In genomic region chr17:68424861-68425260, GRCh38 we compare ENCODE assay signal across 17 cellular contexts. TPM values are rescaled to one million over a fixed set of nuclear protein-coding genes. Genes with fewer than 3 reads are reported as not detected.
DNase-seq lines count a peak whose midpoint lies in the region; FAIRE-seq and TF ChIP-seq lines count a peak whose summit lies in the region.
"Had no signal": no experiment of that assay in that cellular context is flagged by ENCODE, and none has a peak within 500 bp of the region (broad histone marks: within the 10 kb centered on the region; RNA-seq: fewer than 3 reads in every experiment).

No MANE protein-coding gene starts in this region.

- 76% methylated on average over 6 of the region's 6 CpGs for WGBS in SK-N-SH (ENCODE audit: low lambda C conversion rate)

- CTCF ChIA-PET in SK-N-SH (lab: Yijun Ruan, JAX): interaction anchor here (1.2 to 5.1 kb wide), 4 partner anchors 12 to 28 kb away, joined by 4 to 35 read pairs (median 5); no protein-coding TSS in a partner anchor

- no peak overlapping the region for H3K9ac ChIP-seq in SK-N-SH

- TF ChIP-seq CTCF in 22Rv1 (IDR thresholded peaks at IDR 0.05) (no peak), SK-N-SH (IDR thresholded peaks at IDR 0.05) (no peak)

- H3K4me3 ChIP-seq in SK-N-SH (ENCODE audit: low read depth in 2 of 2, low read length in 1 of 2): no peak overlapping the region

- peaks cover 10 to 37% of the 10 kb centered on the region in 2 experiments for H3K36me3 ChIP-seq in SK-N-SH (replicated peaks in 1 of 2; ENCODE audit: control insufficient read depth in 1 of 2, insufficient read depth in 2 of 2, low read length in 1 of 2)

- H3K9me2 ChIP-seq in SK-N-SH: no peaks in the 10 kb centered on the region

- POLR2A ChIA-PET in SK-N-SH (lab: Yijun Ruan, JAX): interaction anchor here (1.3 kb wide), 1 partner anchor 177 kb away, joined by 3 read pairs; the partner anchor contains the start of gene AMZ2

- no peak for TF ChIP-seq EP300 in SK-N-SH (IDR thresholded peaks at IDR 0.05; ENCODE audit: borderline replicate concordance in 1 of 2, low read depth in 1 of 2, low read length in 1 of 2)

- no peaks in the 10 kb centered on the region for H3K27me3 ChIP-seq in SK-N-SH (ENCODE audit: insufficient read depth)

- no peaks in the 10 kb centered on the region for H3K9me3 ChIP-seq in SK-N-SH

- H2AFZ ChIP-seq in SK-N-SH (ENCODE audit: low read depth): no peak overlapping the region

- H3K27ac ChIP-seq in 22Rv1 (0 out of 2 replicates have a peak overlapping the region, but pooled peaks have one; percentile 6), SK-N-SH (ENCODE audit: low read depth in 2 of 2, low read length in 1 of 2) (no peak overlapping the region)

- H3K4me1 ChIP-seq in SK-N-SH (ENCODE audit: control insufficient read depth in 1 of 2, insufficient read depth in 2 of 2, low read depth in 1 of 2, low read length in 1 of 2): no peaks in the 10 kb centered on the region

- peak; percentile 55 to 94 (median 73) for DNase-seq in NCI-H1417 (lab: John Stamatoyannopoulos, UW)
- peak; percentile 52 to 84 for DNase-seq in NCI-H526 (lab: John Stamatoyannopoulos, UW)
- DNase-seq in iPS-NIHi11 (ENCODE audit: low spot score): peak; percentile 46
- DNase-seq in activated naive CD4-positive, alpha-beta T cell treated with anti-CD3 and anti-CD28 coated beads, Interleukin-2, amount 50 U/mL, for 16 hours: no peak
- no peak for DNase-seq in urothelium cell line (ENCODE audit: low spot score)
- DNase-seq in kidney glomerular epithelial cell (lab: John Stamatoyannopoulos, UW): no peak
- no peak for DNase-seq in SK-N-SH
- DNase-seq: activated CD4-positive, alpha-beta T cell treated with anti-CD3 and anti-CD28 coated beads, Interleukin-2, amount 50 U/mL, for 4 hours; amygdala; CD8-positive, alpha-beta memory T cell; HCEC 1CT; mesenchymal stem cell; NCI-H524; nucleus accumbens; Right ventricle myocardium superior; T-helper 9 cell had no signal

- TF ChIP-seq RAD21 in SK-N-SH (IDR thresholded peaks at IDR 0.05; ENCODE audit: low read length): no peak

- no peaks in the 10 kb centered on the region for H4K20me1 ChIP-seq in SK-N-SH (ENCODE audit: insufficient read depth)

- no peak for FAIRE-seq in urothelium cell line (lab: Jason Lieb, UNC)

- H3F3A ChIP-seq in SK-N-SH (replicated peaks; ENCODE audit: insufficient read depth): no peaks in the 10 kb centered on the region

- H3K4me2 ChIP-seq in SK-N-SH: no peak overlapping the region

- no peaks in the 10 kb centered on the region for H3K79me2 ChIP-seq in SK-N-SH (ENCODE audit: insufficient read depth)

TF ChIP-seq in SK-N-SH, 30 proteins besides CTCF, POLR2A, EP300 and RAD21:
- TF ChIP-seq POLR2AphosphoS5 (IDR thresholded peaks at IDR 0.05; ENCODE audit: low read depth, low read length) (no peak), FOXM1 (IDR thresholded peaks at IDR 0.05; ENCODE audit: low read depth) (no peak), SIN3A (IDR thresholded peaks at IDR 0.05; ENCODE audit: borderline replicate concordance, low read depth, low read length) (no peak), MXI1 (IDR thresholded peaks at IDR 0.05; ENCODE audit: low read depth, low read length) (no peak), ELF1 (IDR thresholded peaks at IDR 0.05) (no peak), RFX5 (IDR thresholded peaks at IDR 0.05; ENCODE audit: low read length) (no peak), FOSL2 (IDR thresholded peaks at IDR 0.05; ENCODE audit: borderline replicate concordance, low read depth) (no peak), NRF1 (IDR thresholded peaks at IDR 0.05; ENCODE audit: low read depth, low read length) (no peak), TCF12 (IDR thresholded peaks at IDR 0.05) (no peak), ZBTB33 (IDR thresholded peaks at IDR 0.05; ENCODE audit: borderline replicate concordance, low read depth) (no peak), RXRA (IDR thresholded peaks at IDR 0.05; ENCODE audit: borderline replicate concordance, low read depth) (no peak), SMC3 (IDR thresholded peaks at IDR 0.05; ENCODE audit: low read depth, low read length) (no peak), TEAD4 (IDR thresholded peaks at IDR 0.05; ENCODE audit: borderline replicate concordance, insufficient read depth) (no peak), YY1 (IDR thresholded peaks at IDR 0.05; ENCODE audit: low read depth) (no peak), IRF3 (IDR thresholded peaks at IDR 0.05; ENCODE audit: low read depth, low read length) (no peak), TAF1 (IDR thresholded peaks at IDR 0.05; ENCODE audit: borderline replicate concordance, low read depth, low read length) (no peak), NFIC (IDR thresholded peaks at IDR 0.05; ENCODE audit: borderline replicate concordance) (no peak)

RNA-seq across cellular contexts. Expression of gene WIPI1, which starts 32.4 kb away (rescaled TPM):
- 52.7 and 65.2 TPM in 2 replicates for polyA plus RNA-seq in SK-N-SH (2012; rRNA removed)
- 49.1 and 55.1 TPM in 2 replicates for polyA plus RNA-seq in SK-N-SH (2012; cell fraction: cytosol; rRNA removed)
- 35.4 and 62.8 TPM in 2 replicates for polyA plus RNA-seq in SK-N-SH (2012; cell fraction: nucleus; rRNA removed)

Comparison
In these comparisons a context has a peak if more than half of its experiments do, and no peak if none do; other contexts are left out.
1. DNase-seq: peak in NCI-H1417 (3 of 3), NCI-H526 (2 of 2) and iPS-NIHi11 (single experiment); none in activated naive CD4-positive, alpha-beta T cell treated with anti-CD3 and anti-CD28 coated beads, Interleukin-2, amount 50 U/mL, for 16 hours (single experiment), urothelium cell line (single experiment), kidney glomerular epithelial cell (single experiment) and SK-N-SH (single experiment).